ENCODE assay signal across 23 cellular contexts in genomic region chr13:65985632-65986031, GRCh38.
A peak's percentile ranks its signal among the peaks of the same experiment; 100 is the strongest.
DNase-seq lines count a peak whose midpoint lies in the region; ATAC-seq and TF ChIP-seq lines count a peak whose summit lies in the region.
"Had no signal": no experiment of that assay in that cellular context is flagged by ENCODE, and none has a peak within 500 bp of the region (broad histone marks: within the 10 kb centered on the region; RNA-seq: fewer than 3 reads in every experiment).

No MANE protein-coding gene starts in this region.

- no peaks in the 10 kb centered on the region for H3K4me1 Mint-ChIP-seq in activated T-cell treated with anti-CD3 and anti-CD28 coated beads, Interleukin-2, amount 50 U/mL, for 72 hours (ENCODE audit: low read depth)
- H3K4me1 Mint-ChIP-seq: central memory CD8-positive, alpha-beta T cell; memory B cell; natural killer cell had no signal

- H2BK15ac ChIP-seq in mesendoderm (replicated peaks; ENCODE audit: low read depth), result no peak overlapping the region

- in situ Hi-C loops in brain microvascular endothelial cell (cut with HindIII; ENCODE audit: low pct_ligation_motif_present, low sequenced_read_pairs), result no loop called here

- no peak overlapping the region for H4K5ac ChIP-seq in mesendoderm (ENCODE audit: low read length)

- ATAC-seq in activated T-cell treated with anti-CD3 and anti-CD28 coated beads, Interleukin-2, amount 50 U/mL, for 72 hours (replicated peaks in 1 of 2), result no peak
- no peak for ATAC-seq in heart right ventricle
- ATAC-seq: heart left ventricle, natural killer cell had no signal

- H3K9ac ChIP-seq in mesendoderm (ENCODE audit: low read length), result no peak overlapping the region

- no peaks in the 10 kb centered on the region for H3K36me3 Mint-ChIP-seq in activated T-cell treated with anti-CD3 and anti-CD28 coated beads, Interleukin-2, amount 50 U/mL, for 72 hours (ENCODE audit: insufficient read depth in 2 of 2)
- H3K36me3 Mint-ChIP-seq: memory B cell, natural killer cell had no signal

- H3K36me3 ChIP-seq in brain microvascular endothelial cell (replicated peaks) (no peaks in the 10 kb centered on the region), mesendoderm (ENCODE audit: control insufficient read depth, insufficient read depth, low read length) (no peaks in the 10 kb centered on the region), heart right ventricle (no peaks in the 10 kb centered on the region)
- H3K36me3 ChIP-seq: heart left ventricle, prostate gland, vagina had no signal

- no peak overlapping the region for H3K23ac ChIP-seq in mesendoderm (ENCODE audit: low read length)

- H3K27me3 Mint-ChIP-seq in activated T-cell treated with anti-CD3 and anti-CD28 coated beads, Interleukin-2, amount 50 U/mL, for 72 hours (ENCODE audit: low read depth), result no peaks in the 10 kb centered on the region
- H3K27me3 Mint-ChIP-seq: central memory CD8-positive, alpha-beta T cell; memory B cell had no signal

- intact Hi-C loops in heart right ventricle (cut with DNase I), result no loop called here

- peaks cover 0 to 2% of the 10 kb centered on the region in 2 donors for H3K9me3 Mint-ChIP-seq in activated T-cell treated with anti-CD3 and anti-CD28 coated beads, Interleukin-2, amount 50 U/mL, for 72 hours
- H3K9me3 Mint-ChIP-seq: natural killer cell had no signal

- H3K4ac ChIP-seq in mesendoderm (ENCODE audit: low read depth, low read length), result no peak overlapping the region

- no peak overlapping the region for H3K18ac ChIP-seq in mesendoderm (ENCODE audit: low read length)

- no peak overlapping the region for H2BK120ac ChIP-seq in mesendoderm (ENCODE audit: low read depth, low read length)

- no peak overlapping the region for H2BK5ac ChIP-seq in mesendoderm (ENCODE audit: low read length)

- H3K4me3 Mint-ChIP-seq in activated T-cell treated with anti-CD3 and anti-CD28 coated beads, Interleukin-2, amount 50 U/mL, for 72 hours, result no peak overlapping the region
- H3K4me3 Mint-ChIP-seq: central memory CD8-positive, alpha-beta T cell; memory B cell; natural killer cell had no signal

- no peaks in the 10 kb centered on the region for H3K27me3 ChIP-seq in brain microvascular endothelial cell (replicated peaks)
- no peaks in the 10 kb centered on the region for H3K27me3 ChIP-seq in mesendoderm (ENCODE audit: insufficient read depth, low read length, poor library complexity)
- H3K27me3 ChIP-seq in heart right ventricle, result no peaks in the 10 kb centered on the region
- H3K27me3 ChIP-seq: heart left ventricle, vagina had no signal

- H4K8ac ChIP-seq in mesendoderm (ENCODE audit: low read depth, low read length), result no peak overlapping the region

- no peaks in the 10 kb centered on the region for H3K79me2 ChIP-seq in mesendoderm (ENCODE audit: control insufficient read depth, insufficient read depth, low read length)

- H3K56ac ChIP-seq in mesendoderm (ENCODE audit: low read length), result no peak overlapping the region

- TF ChIP-seq CTCF in brain microvascular endothelial cell (IDR thresholded peaks at IDR 0.05; ENCODE audit: low read depth, low read length, missing control alignments), result peak; percentile 21
- no peak for TF ChIP-seq CTCF in heart right ventricle (IDR thresholded peaks at IDR 0.05)

- H2AK5ac ChIP-seq in mesendoderm (ENCODE audit: low read length), result no peak overlapping the region

- H3K4me1 ChIP-seq in mesendoderm (ENCODE audit: control insufficient read depth, low read depth, low read length), result no peaks in the 10 kb centered on the region
- H3K4me1 ChIP-seq in heart right ventricle, result no peaks in the 10 kb centered on the region
- H3K4me1 ChIP-seq: heart left ventricle, prostate gland, vagina had no signal

- WGBS in mesendoderm (ENCODE audit: extremely low coverage, insufficient coverage, low lambda C conversion rate), result no CpG with 5 or more reads among the region's 10 CpGs
- WGBS in heart right ventricle, 2 donors, result 85 to 87% methylated on average over 10 of the region's 10 CpGs

- no peaks in the 10 kb centered on the region for H3K9me3 ChIP-seq in heart right ventricle
- H3K9me3 ChIP-seq: heart left ventricle, prostate gland, vagina had no signal

- H3K27ac ChIP-seq in brain microvascular endothelial cell (no peak overlapping the region), mesendoderm (ENCODE audit: low read depth, low read length) (no peak overlapping the region), heart right ventricle (no peak overlapping the region)
- H3K27ac ChIP-seq: heart left ventricle, prostate gland, skin epidermis, vagina had no signal

- H3K4me2 ChIP-seq in mesendoderm (ENCODE audit: low read length), result no peak overlapping the region

- peak; percentile 74 for DNase-seq in ELF-1 (ENCODE audit: low read depth, low spot score)
- DNase-seq in NCI-H2029 (lab: John Stamatoyannopoulos, UW), result peak; percentile 62
- no peak for DNase-seq in brain microvascular endothelial cell
- peak; percentile 62 for DNase-seq in mesendoderm
- DNase-seq in activated T-cell treated with anti-CD3 and anti-CD28 coated beads, Interleukin-2, amount 50 U/mL, for 72 hours, result no peak
- no peak for DNase-seq in heart right ventricle
- no peak for DNase-seq in NK-92 treated with Interleukin-12 subunit alpha and Interleukin-12 subunit beta, amount 100 ng/mL, for 24 hours (lab: John Stamatoyannopoulos, UW)
- DNase-seq: activated CD4-positive, alpha-beta T cell treated with anti-CD3 and anti-CD28 coated beads for 48 hours; activated effector memory CD4-positive, alpha-beta T cell treated with anti-CD3 and anti-CD28 coated beads, Interleukin-2, amount 50 U/mL, for 16 hours; AML-193; COR-L47; effector memory CD4-positive, alpha-beta T cell; heart left ventricle; MM.1S; natural killer cell; NCI-H2107; NCI-H774; stimulated activated CD4-positive, alpha-beta T cell treated with anti-CD3 and anti-CD28 coated beads, Interleukin-4, amount 100 ng/mL, for 1 hour had no signal

- H3K79me1 ChIP-seq in mesendoderm (ENCODE audit: low read length), result no peaks in the 10 kb centered on the region

- H3K4me3 ChIP-seq in brain microvascular endothelial cell (ENCODE audit: low read depth, low read length) (no peak overlapping the region), mesendoderm (ENCODE audit: low read length) (no peak overlapping the region), heart right ventricle (no peak overlapping the region)
- H3K4me3 ChIP-seq: heart left ventricle, prostate gland, skin epidermis, vagina had no signal

- H3K27ac Mint-ChIP-seq in activated T-cell treated with anti-CD3 and anti-CD28 coated beads, Interleukin-2, amount 50 U/mL, for 72 hours, result no peak overlapping the region
- H3K27ac Mint-ChIP-seq: memory B cell, natural killer cell had no signal

Comparison
In these comparisons a context has a peak if more than half of its experiments do, and no peak if none do; other contexts are left out.
1. DNase-seq: peak in ELF-1 (single experiment), NCI-H2029 (single experiment) and mesendoderm (single experiment); none in brain microvascular endothelial cell (single experiment), activated T-cell treated with anti-CD3 and anti-CD28 coated beads, Interleukin-2, amount 50 U/mL, for 72 hours (0 of 2), heart right ventricle (0 of 2) and NK-92 treated with Interleukin-12 subunit alpha and Interleukin-12 subunit beta, amount 100 ng/mL, for 24 hours (single experiment).